Comparison of ENCODE assay signal across 8 cellular contexts in genomic region chr1:213244664-213245091, GRCh38.
DNase-seq lines count a peak whose midpoint lies in the region; ATAC-seq and TF ChIP-seq lines count a peak whose summit lies in the region.

No MANE protein-coding gene starts in this region.

- H3K4me3 Mint-ChIP-seq in activated T-cell treated with anti-CD3 and anti-CD28 coated beads, Interleukin-2, amount 50 U/mL, for 72 hours: no peak overlapping the region
- H3K4me3 Mint-ChIP-seq in activated T-cell treated with anti-CD3 and anti-CD28 coated beads, Interleukin-2, amount 50 U/mL, for 24 hours: no peak overlapping the region

- no peaks in the 10 kb centered on the region for H3K4me1 Mint-ChIP-seq in activated T-cell treated with anti-CD3 and anti-CD28 coated beads, Interleukin-2, amount 50 U/mL, for 72 hours (ENCODE audit: low read depth)
- H3K4me1 Mint-ChIP-seq in activated T-cell treated with anti-CD3 and anti-CD28 coated beads, Interleukin-2, amount 50 U/mL, for 24 hours (ENCODE audit: low read depth): no peaks in the 10 kb centered on the region

- no peak overlapping the region for H3K27ac Mint-ChIP-seq in activated T-cell treated with anti-CD3 and anti-CD28 coated beads, Interleukin-2, amount 50 U/mL, for 72 hours
- no peak overlapping the region for H3K27ac Mint-ChIP-seq in activated T-cell treated with anti-CD3 and anti-CD28 coated beads, Interleukin-2, amount 50 U/mL, for 24 hours

- no peaks in the 10 kb centered on the region for H3K9me3 Mint-ChIP-seq in activated T-cell treated with anti-CD3 and anti-CD28 coated beads, Interleukin-2, amount 50 U/mL, for 72 hours
- no peaks in the 10 kb centered on the region for H3K9me3 Mint-ChIP-seq in activated T-cell treated with anti-CD3 and anti-CD28 coated beads, Interleukin-2, amount 50 U/mL, for 24 hours

- peak; percentile 66 for TF ChIP-seq CTCF in fibroblast of the aortic adventitia (IDR thresholded peaks at IDR 0.05; ENCODE audit: insufficient read depth, low read length)

- no peaks in the 10 kb centered on the region for H3K27me3 Mint-ChIP-seq in activated T-cell treated with anti-CD3 and anti-CD28 coated beads, Interleukin-2, amount 50 U/mL, for 72 hours (ENCODE audit: low read depth)
- no peaks in the 10 kb centered on the region for H3K27me3 Mint-ChIP-seq in activated T-cell treated with anti-CD3 and anti-CD28 coated beads, Interleukin-2, amount 50 U/mL, for 24 hours

- no peak for ATAC-seq in activated T-cell treated with anti-CD3 and anti-CD28 coated beads, Interleukin-2, amount 50 U/mL, for 72 hours (replicated peaks in 1 of 2)
- peak; percentile 56 for ATAC-seq in GM21786 (IDR thresholded peaks at IDR 0.05; ENCODE audit: unreplicated experiment)

- H3K4me3 ChIP-seq in fibroblast of the aortic adventitia (ENCODE audit: low read depth, low read length): no peak overlapping the region

- no peaks in the 10 kb centered on the region for H3K36me3 Mint-ChIP-seq in activated T-cell treated with anti-CD3 and anti-CD28 coated beads, Interleukin-2, amount 50 U/mL, for 72 hours (ENCODE audit: insufficient read depth in 2 of 2)
- H3K36me3 Mint-ChIP-seq in activated T-cell treated with anti-CD3 and anti-CD28 coated beads, Interleukin-2, amount 50 U/mL, for 24 hours (ENCODE audit: low read depth): peaks cover 19% of the 10 kb centered on the region

- DNase-seq in activated T-cell treated with anti-CD3 and anti-CD28 coated beads, Interleukin-2, amount 50 U/mL, for 72 hours: peak; percentile 25 to 31
- DNase-seq in activated T-cell treated with anti-CD3 and anti-CD28 coated beads, Interleukin-2, amount 50 U/mL, for 24 hours: no peak
- DNase-seq in NCI-H1092 treated with DMSO at 0.1 percent for 48 hours (lab: John Stamatoyannopoulos, UW) (peak; percentile 76), SKM-1 (lab: John Stamatoyannopoulos, UW; ENCODE audit: unreplicated experiment) (peak; percentile 63), fibroblast of the aortic adventitia (ENCODE audit: low read depth) (peak; percentile 74), putamen (ENCODE audit: low spot score) (peak; percentile 21), 8988T (no peak)

Comparison
In these comparisons a context has a peak if more than half of its experiments do, and no peak if none do; other contexts are left out.
1. DNase-seq: peak in activated T-cell treated with anti-CD3 and anti-CD28 coated beads, Interleukin-2, amount 50 U/mL, for 72 hours (2 of 2), NCI-H1092 treated with DMSO at 0.1 percent for 48 hours (single experiment), SKM-1 (single experiment), fibroblast of the aortic adventitia (single experiment) and putamen (single experiment); none in activated T-cell treated with anti-CD3 and anti-CD28 coated beads, Interleukin-2, amount 50 U/mL, for 24 hours (single experiment) and 8988T (single experiment).